Comparison of ENCODE assay signal across 8 cellular contexts in genomic region chr5:80216753-80217596, GRCh38. TPM values are rescaled to one million over a fixed set of nuclear protein-coding genes. Genes with fewer than 3 reads are reported as not detected.
DNase-seq lines count a peak whose midpoint lies in the region; ATAC-seq, FAIRE-seq and TF ChIP-seq lines count a peak whose summit lies in the region.

No MANE protein-coding gene starts in this region.

- H4K20me1 ChIP-seq in hepatocyte (ENCODE audit: insufficient read depth, poor library complexity, severe bottlenecking) = peaks cover 11% of the 10 kb centered on the region

- no peaks in the 10 kb centered on the region for H3K27me3 Mint-ChIP-seq in CD8-positive, alpha-beta T cell (ENCODE audit: low read depth)
- no peaks in the 10 kb centered on the region for H3K27me3 Mint-ChIP-seq in mesothelial cell of epicardium (ENCODE audit: low read depth)

- peak in 2 of 7 experiments; percentile 28 to 32 for DNase-seq in CD8-positive, alpha-beta T cell
- peak; percentile 9 for DNase-seq in NCI-H510A treated with DMSO at 0.1 percent for 48 hours (lab: John Stamatoyannopoulos, UW)
- DNase-seq in pancreas = peak; percentile 65 to 84 (median 78)
- DNase-seq in hepatocyte (ENCODE audit: low spot score) = no peak
- no peak for DNase-seq in mesothelial cell of epicardium (ENCODE audit: low spot score in 2 of 2, unreplicated experiment in 2 of 2)
- no peak for DNase-seq in LoVo (ENCODE audit: low spot score)

- CTCF ChIA-PET in CD8-positive, alpha-beta T cell (lab: Charles Lee) = interaction anchor here (0.7 to 1.3 kb wide), 8 partner anchors 8 to 90 kb away, joined by 3 to 5 read pairs (median 3); partner anchors contain the start of gene SERINC5

- peaks cover 93% of the 10 kb centered on the region for H3K4me1 ChIP-seq in CD8-positive, alpha-beta T cell (ENCODE audit: insufficient read depth, low read length)
- H3K4me1 ChIP-seq in pancreas (peaks cover 11 to 13% (median 11%) of the 10 kb centered on the region in 3 donors), hepatocyte (ENCODE audit: insufficient read depth) (no peaks in the 10 kb centered on the region)

- H3K4me2 ChIP-seq in hepatocyte = no peak overlapping the region

- intact Hi-C loops in CD8-positive, alpha-beta T cell (cut with DNase I, micrococcal nuclease) = loop anchor here (5.0 kb wide), 3 partner anchors 35 to 40 kb away; partner anchors contain the start of gene SERINC5 (in 1 of the 2)
- intact Hi-C loops in pancreas (cut with DNase I) = no loop called here

- peak overlapping the region; percentile 39 for H3K27ac ChIP-seq in CD8-positive, alpha-beta T cell (ENCODE audit: low read depth, low read length)
- H3K27ac ChIP-seq in pancreas (peak overlapping the region in 1 of 4 donors; percentile 51), hepatocyte (no peak overlapping the region)

- peaks cover 92% of the 10 kb centered on the region for H3K4me1 Mint-ChIP-seq in CD8-positive, alpha-beta T cell (ENCODE audit: low read depth)
- peaks cover 29% of the 10 kb centered on the region for H3K4me1 Mint-ChIP-seq in mesothelial cell of epicardium

- no peak for TF ChIP-seq CTCF in CD8-positive, alpha-beta T cell (IDR thresholded peaks at IDR 0.05)
- TF ChIP-seq CTCF in pancreas (IDR thresholded peaks at IDR 0.05) (no peak), hepatocyte (IDR thresholded peaks at IDR 0.05; ENCODE audit: poor library complexity) (no peak), mesothelial cell of epicardium (IDR thresholded peaks at IDR 0.05; ENCODE audit: unreplicated experiment) (no peak)

- no peaks in the 10 kb centered on the region for H3K9me2 ChIP-seq in hepatocyte (replicated peaks; ENCODE audit: insufficient read depth)

- H3K27me3 ChIP-seq in CD8-positive, alpha-beta T cell (ENCODE audit: insufficient read depth, low read length) = no peaks in the 10 kb centered on the region
- H3K27me3 ChIP-seq in pancreas (no peaks in the 10 kb centered on the region), hepatocyte (no peaks in the 10 kb centered on the region)

- no peak overlapping the region for H2AFZ ChIP-seq in hepatocyte

- POLR2A ChIA-PET in CD8-positive, alpha-beta T cell (lab: Charles Lee) = interaction anchor here (1.0 to 4.1 kb wide), 9 partner anchors 9 to 94 kb away, joined by 3 to 19 read pairs (median 3); no protein-coding TSS in a partner anchor

- peak overlapping the region; percentile 31 for H3K4me3 ChIP-seq in CD8-positive, alpha-beta T cell (ENCODE audit: low read depth, low read length)
- no peak overlapping the region for H3K4me3 ChIP-seq in pancreas
- no peak overlapping the region for H3K4me3 ChIP-seq in hepatocyte

- peaks cover 99% of the 10 kb centered on the region for H3K79me2 ChIP-seq in hepatocyte

- no peaks in the 10 kb centered on the region for H3K9me3 Mint-ChIP-seq in CD8-positive, alpha-beta T cell
- H3K9me3 Mint-ChIP-seq in mesothelial cell of epicardium = peaks cover 6% of the 10 kb centered on the region

- FAIRE-seq in colon (lab: Jason Lieb, UNC) (peak; percentile 80), pancreas (lab: Jason Lieb, UNC) (peak; percentile 91)

- no peaks in the 10 kb centered on the region for H3K36me3 ChIP-seq in CD8-positive, alpha-beta T cell (ENCODE audit: insufficient read depth, low read length)
- no peaks in the 10 kb centered on the region for H3K36me3 ChIP-seq in pancreas
- no peaks in the 10 kb centered on the region for H3K36me3 ChIP-seq in hepatocyte (replicated peaks; ENCODE audit: insufficient read depth, low read depth)

- H3K27ac Mint-ChIP-seq in CD8-positive, alpha-beta T cell = peak overlapping the region; percentile 93
- no peak overlapping the region for H3K27ac Mint-ChIP-seq in mesothelial cell of epicardium

- H3K4me3 Mint-ChIP-seq in CD8-positive, alpha-beta T cell = peak overlapping the region; percentile 70
- no peak overlapping the region for H3K4me3 Mint-ChIP-seq in mesothelial cell of epicardium

- WGBS in pancreas, 2 donors = 32 to 34% methylated on average over 12 of the region's 12 CpGs
- 85% methylated on average over 12 of the region's 12 CpGs for WGBS in hepatocyte (ENCODE audit: low lambda C conversion rate, missing lambda C conversion rate)

- H3K36me3 Mint-ChIP-seq in CD8-positive, alpha-beta T cell = peaks cover 50% of the 10 kb centered on the region
- H3K36me3 Mint-ChIP-seq in mesothelial cell of epicardium = peaks cover 5% of the 10 kb centered on the region

- ATAC-seq in CD8-positive, alpha-beta T cell = peak; percentile 27
- ATAC-seq in pancreas = peak; percentile 92 to 95 (median 94)
- ATAC-seq in HG02678 (IDR thresholded peaks at IDR 0.05; ENCODE audit: unreplicated experiment) = no peak

- no peaks in the 10 kb centered on the region for H3K9me3 ChIP-seq in CD8-positive, alpha-beta T cell (ENCODE audit: low read length)
- H3K9me3 ChIP-seq in pancreas = no peaks in the 10 kb centered on the region
- no peaks in the 10 kb centered on the region for H3K9me3 ChIP-seq in hepatocyte (ENCODE audit: low read depth)

RNA-seq across cellular contexts. Expression of gene SERINC5, which starts 38.9 kb away (rescaled TPM):
- total RNA-seq in CD8-positive, alpha-beta T cell = 100 to 1,000 TPM; 112 to 117 TPM
- total RNA-seq in pancreas (10 to 100 TPM; 11.6 to 43.2 (median 15.7) TPM), hepatocyte (70.2 and 77.6 TPM in 2 replicates), mesothelial cell of epicardium (87.6 to 91.0 TPM (median 89.5 TPM) in 3 replicates)
- polyA plus RNA-seq in pancreas (1 to 10 TPM; 3.7 to 5.2 TPM), hepatocyte (19.3 and 21.7 TPM in 2 replicates)

Comparison
In these comparisons a context has a peak if more than half of its experiments do, and no peak if none do; other contexts are left out.
1. DNase-seq: peak in NCI-H510A treated with DMSO at 0.1 percent for 48 hours (single experiment) and pancreas (6 of 6); none in hepatocyte (single experiment), mesothelial cell of epicardium (0 of 2) and LoVo (single experiment).
2. intact Hi-C loops: an anchor here in CD8-positive, alpha-beta T cell (5.0 kb wide); none called in pancreas.